9 cellular contexts compared by ENCODE assay signal in the genomic region with DNA sequence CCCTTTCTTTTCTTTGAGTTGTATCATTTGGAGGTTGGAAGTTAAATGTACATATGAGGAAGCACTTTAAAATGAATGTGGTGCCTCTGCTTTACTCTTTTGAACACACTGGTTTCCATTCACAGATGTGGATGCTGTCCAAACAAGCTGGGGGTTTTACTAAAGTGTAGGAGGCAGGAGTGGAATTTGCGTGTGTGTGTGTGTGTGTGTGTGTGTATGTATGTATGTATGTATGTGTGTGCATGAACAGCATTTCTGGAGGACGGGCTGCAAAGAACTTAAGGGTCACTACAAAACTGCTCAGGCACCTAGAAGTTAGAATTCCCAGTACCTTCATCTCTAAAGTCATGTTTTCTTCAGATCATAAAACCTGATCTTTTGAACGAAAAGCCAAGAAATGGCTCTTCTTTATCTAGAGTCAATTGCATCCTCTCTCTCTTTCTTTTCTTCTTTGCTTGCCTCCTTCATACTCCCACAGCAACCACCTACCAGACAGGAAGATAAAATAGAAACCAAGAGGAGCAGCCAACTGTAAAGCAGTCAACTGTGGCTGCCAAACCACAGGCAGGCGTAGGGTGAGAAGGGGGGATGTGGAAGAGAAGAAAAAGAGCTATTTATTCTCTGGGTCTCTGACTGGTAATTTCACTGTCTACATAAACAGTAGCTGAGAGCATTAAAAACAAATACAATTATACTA.
DNase-seq lines count a peak whose midpoint lies in the region; ATAC-seq and TF ChIP-seq lines count a peak whose summit lies in the region.
"Had no signal": no experiment of that assay in that cellular context is flagged by ENCODE, and none has a peak within 500 bp of the region (broad histone marks: within the 10 kb centered on the region; RNA-seq: fewer than 3 reads in every experiment).

No MANE protein-coding gene starts in this region.

- POLR2A ChIA-PET in GM10248 (lab: Yijun Ruan, JAX) = no interaction called here

- peaks cover 57% of the 10 kb centered on the region for H3K4me1 Mint-ChIP-seq in activated T-cell treated with anti-CD3 and anti-CD28 coated beads, Interleukin-2, amount 50 U/mL, for 4 hours (ENCODE audit: low read depth)

- ATAC-seq in GM21423 (IDR thresholded peaks at IDR 0.05; ENCODE audit: unreplicated experiment) (peak; percentile 95), HG03575 (IDR thresholded peaks at IDR 0.05; ENCODE audit: extremely low read depth, insufficient number of reproducible peaks, low FRiP score, unreplicated experiment) (peak; percentile 96), Right ventricle myocardium superior (ENCODE audit: poor library complexity) (no peak)
- ATAC-seq in activated T-cell treated with anti-CD3 and anti-CD28 coated beads, Interleukin-2, amount 50 U/mL, for 4 hours = peak; percentile 57 to 61

- no peak overlapping the region for H3K27ac ChIP-seq in brain microvascular endothelial cell
- H3K27ac ChIP-seq: cardiac muscle cell had no signal

- no peaks in the 10 kb centered on the region for H3K36me3 ChIP-seq in brain microvascular endothelial cell (replicated peaks)
- H3K36me3 ChIP-seq: cardiac muscle cell had no signal

- CTCF ChIA-PET in GM10248 (lab: Yijun Ruan, JAX) = interaction anchor here (1.2 to 1.7 kb wide), 2 partner anchors 15 to 46 kb away, joined by 3 to 4 read pairs; no protein-coding TSS in a partner anchor

- H3K27me3 ChIP-seq in brain microvascular endothelial cell (replicated peaks) = no peaks in the 10 kb centered on the region
- H3K27me3 ChIP-seq: cardiac muscle cell had no signal

- TF ChIP-seq CTCF in GM10248 (IDR thresholded peaks at IDR 0.05; ENCODE audit: control extremely low read depth, extremely low read depth, low read depth, missing control alignments) (no peak), brain microvascular endothelial cell (IDR thresholded peaks at IDR 0.05; ENCODE audit: low read depth, low read length, missing control alignments) (no peak)

- H3K4me3 ChIP-seq in brain microvascular endothelial cell (ENCODE audit: low read depth, low read length) = no peak overlapping the region
- H3K4me3 ChIP-seq: cardiac muscle cell had no signal

- peaks cover 3% of the 10 kb centered on the region for H3K9me3 Mint-ChIP-seq in activated T-cell treated with anti-CD3 and anti-CD28 coated beads, Interleukin-2, amount 50 U/mL, for 4 hours

- peak overlapping the region; percentile 60 for H3K4me3 Mint-ChIP-seq in activated T-cell treated with anti-CD3 and anti-CD28 coated beads, Interleukin-2, amount 50 U/mL, for 4 hours

- H3K27me3 Mint-ChIP-seq in activated T-cell treated with anti-CD3 and anti-CD28 coated beads, Interleukin-2, amount 50 U/mL, for 4 hours (ENCODE audit: low read depth) = no peaks in the 10 kb centered on the region

- intact Hi-C loops in Right ventricle myocardium superior (cut with DNase I) = no loop called here

- in situ Hi-C loops in brain microvascular endothelial cell (cut with HindIII; ENCODE audit: low pct_ligation_motif_present, low sequenced_read_pairs) = no loop called here

- H3K36me3 Mint-ChIP-seq in activated T-cell treated with anti-CD3 and anti-CD28 coated beads, Interleukin-2, amount 50 U/mL, for 4 hours (ENCODE audit: insufficient read depth) = no peaks in the 10 kb centered on the region

- DNase-seq in GM10248 (ENCODE audit: extremely low spot score) (peak; percentile 15), NCI-H1436 (lab: John Stamatoyannopoulos, UW) (no peak), Right ventricle myocardium superior (no peak), brain microvascular endothelial cell (no peak)
- peak; percentile 20 for DNase-seq in activated T-cell treated with anti-CD3 and anti-CD28 coated beads, Interleukin-2, amount 50 U/mL, for 4 hours
- DNase-seq in stimulated activated CD4-positive, alpha-beta T cell treated with anti-CD3 and anti-CD28 coated beads, Interleukin-2, amount 100 ng/mL, for 4 hours (ENCODE audit: low read depth) = peak; percentile 32

Comparison
In these comparisons a context has a peak if more than half of its experiments do, and no peak if none do; other contexts are left out.
1. DNase-seq: peak in GM10248 (single experiment), activated T-cell treated with anti-CD3 and anti-CD28 coated beads, Interleukin-2, amount 50 U/mL, for 4 hours (single experiment) and stimulated activated CD4-positive, alpha-beta T cell treated with anti-CD3 and anti-CD28 coated beads, Interleukin-2, amount 100 ng/mL, for 4 hours (single experiment); none in NCI-H1436 (single experiment), Right ventricle myocardium superior (single experiment) and brain microvascular endothelial cell (single experiment).